In the genomic region with DNA sequence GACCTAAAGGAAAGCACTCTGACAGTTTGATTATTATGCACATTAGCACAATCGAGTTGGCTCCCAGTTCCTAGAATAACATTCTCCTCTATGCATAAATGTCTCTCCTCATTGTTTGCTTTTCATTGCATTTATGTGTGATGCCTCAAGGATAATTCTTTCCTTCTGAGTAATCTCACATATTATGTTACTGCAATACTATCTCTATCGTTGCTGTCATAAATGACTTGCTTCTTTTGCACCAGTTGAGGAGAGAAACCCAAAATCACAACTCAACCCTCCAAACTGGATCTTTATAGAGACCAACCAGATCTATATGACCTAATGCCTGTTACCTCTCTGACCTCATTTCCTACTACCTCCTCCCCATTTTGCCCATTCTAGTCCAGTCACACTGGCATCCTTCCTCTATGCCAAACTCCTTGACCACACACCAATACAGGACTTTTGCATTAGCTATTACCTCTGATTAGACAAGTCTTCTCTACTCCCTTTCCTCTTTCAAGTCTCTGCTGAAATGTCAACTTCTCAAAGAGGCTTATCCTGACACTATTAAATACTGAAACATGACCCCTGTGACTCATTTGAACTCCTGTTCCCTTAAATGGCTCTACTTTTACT, we compare ENCODE assay signal across 15 cellular contexts.
DNase-seq lines count a peak whose midpoint lies in the region; ATAC-seq and TF ChIP-seq lines count a peak whose summit lies in the region.
"Had no signal": no experiment of that assay in that cellular context is flagged by ENCODE, and none has a peak within 500 bp of the region (broad histone marks: within the 10 kb centered on the region; RNA-seq: fewer than 3 reads in every experiment).

No MANE protein-coding gene starts in this region.

- no peak for ATAC-seq in PC-3
- no peak for ATAC-seq in activated T-cell treated with anti-CD3 and anti-CD28 coated beads, Interleukin-2, amount 50 U/mL, for 72 hours (replicated peaks in 1 of 2)
- ATAC-seq: activated CD8-positive, alpha-beta memory T cell treated with anti-CD3 and anti-CD28 coated beads, Interleukin-2, amount 10 ng/mL, durations not matched to agents 7 days and 5 days; GM23338; left lung had no signal

- H3K4me3 ChIP-seq in GM23248 (peak overlapping the region; percentile 33), PC-3 (ENCODE audit: low read length) (no peak overlapping the region), fibroblast of lung (replicated peaks in 1 of 4; ENCODE audit: control extremely low read depth in 1 of 4, insufficient read depth in 1 of 4, low read depth in 3 of 4, low read length in 4 of 4) (no peak overlapping the region), skeletal muscle satellite cell (ENCODE audit: low read length) (peak overlapping the region; percentile 46)
- H3K4me3 ChIP-seq: GM23338, left lung, tibial nerve had no signal

- no TSS peak for BruUV-seq in PC-3 (replicated peaks; lab: Mats Ljungman, UMichigan)

- H3K9ac ChIP-seq in GM23248: no peak overlapping the region
- H3K9ac ChIP-seq in PC-3 (ENCODE audit: low read length): no peak overlapping the region
- no peak overlapping the region for H3K9ac ChIP-seq in fibroblast of lung (ENCODE audit: insufficient read depth, low read length)
- H3K9ac ChIP-seq in skeletal muscle satellite cell (ENCODE audit: low read depth, low read length): no peak overlapping the region

- intact Hi-C loops in PC-3 (cut with micrococcal nuclease): no loop called here

- H3K9me3 ChIP-seq in GM23248 (ENCODE audit: low read depth) (no peaks in the 10 kb centered on the region), PC-3 (ENCODE audit: low read length) (peaks cover 9% of the 10 kb centered on the region), fibroblast of lung (ENCODE audit: control insufficient read depth, insufficient read depth, low read depth, low read length) (no peaks in the 10 kb centered on the region), skeletal muscle satellite cell (replicated peaks; ENCODE audit: low read length) (no peaks in the 10 kb centered on the region)
- H3K9me3 ChIP-seq: left lung, tibial nerve had no signal

- H3K9me2 ChIP-seq in GM23248 (ENCODE audit: insufficient read depth): no peaks in the 10 kb centered on the region
- no peaks in the 10 kb centered on the region for H3K9me2 ChIP-seq in PC-3 (replicated peaks; ENCODE audit: low read length)

- TF ChIP-seq CTCF in PC-3 (conservative IDR thresholded peaks at IDR 0.05; ENCODE audit: low read depth, low read length): no peak
- no peak for TF ChIP-seq CTCF in fibroblast of lung (conservative IDR thresholded peaks at IDR 0.05 in 1 of 2, IDR thresholded peaks at IDR 0.05 in 1 of 2; ENCODE audit: low read depth in 1 of 2, low read length in 2 of 2)

- no peaks in the 10 kb centered on the region for H3K36me3 ChIP-seq in GM23248 (ENCODE audit: low read depth)
- no peaks in the 10 kb centered on the region for H3K36me3 ChIP-seq in PC-3 (ENCODE audit: low read depth, low read length)
- H3K36me3 ChIP-seq in fibroblast of lung (ENCODE audit: control insufficient read depth, insufficient read depth, low read length): no peaks in the 10 kb centered on the region
- no peaks in the 10 kb centered on the region for H3K36me3 ChIP-seq in skeletal muscle satellite cell (ENCODE audit: insufficient read depth, low read length)
- H3K36me3 ChIP-seq: left lung, tibial nerve had no signal

- H3K4me1 Mint-ChIP-seq in activated T-cell treated with anti-CD3 and anti-CD28 coated beads, Interleukin-2, amount 50 U/mL, for 72 hours (ENCODE audit: low read depth): no peaks in the 10 kb centered on the region
- H3K4me1 Mint-ChIP-seq: activated CD8-positive, alpha-beta memory T cell treated with anti-CD3 and anti-CD28 coated beads, Interleukin-2, amount 10 ng/mL, durations not matched to agents 7 days and 5 days; activated naive CD8-positive, alpha-beta T cell treated with anti-CD3 and anti-CD28 coated beads, Interleukin-2, amount 10 ng/mL, durations not matched to agents 7 days and 5 days had no signal

- 1 to 8% methylated on average over 2 of the region's 2 CpGs for WGBS in GM23248 (ENCODE audit: low coverage in 1 of 2, low lambda C conversion rate in 2 of 2, missing lambda C conversion rate in 2 of 2), 2 experiments

- CTCF ChIA-PET in PC-3 (lab: Charles Lee): no interaction called here

- no peaks in the 10 kb centered on the region for H3K79me2 ChIP-seq in GM23248 (ENCODE audit: insufficient read depth)
- H3K79me2 ChIP-seq in PC-3 (ENCODE audit: low read length): no peaks in the 10 kb centered on the region
- no peaks in the 10 kb centered on the region for H3K79me2 ChIP-seq in fibroblast of lung (ENCODE audit: control insufficient read depth, insufficient read depth, low read length)

- H3K4me2 ChIP-seq in GM23248 (ENCODE audit: unreplicated experiment) (peak overlapping the region; percentile 69), PC-3 (ENCODE audit: low read length) (peak overlapping the region; percentile 20; the same call in 1 of the 2 replicates), fibroblast of lung (ENCODE audit: extremely low read depth, insufficient read depth, low read length) (peak overlapping the region; percentile 58), skeletal muscle satellite cell (ENCODE audit: low read length) (peak overlapping the region; percentile 59)
- H3K4me2 ChIP-seq: GM23338 had no signal

- H3K27me3 ChIP-seq in GM23248 (replicated peaks; ENCODE audit: insufficient read depth) (no peaks in the 10 kb centered on the region), PC-3 (ENCODE audit: low read length) (no peaks in the 10 kb centered on the region), fibroblast of lung (ENCODE audit: control insufficient read depth, insufficient read depth, low read length) (no peaks in the 10 kb centered on the region), skeletal muscle satellite cell (ENCODE audit: control insufficient read depth, insufficient read depth, low read length) (no peaks in the 10 kb centered on the region)
- H3K27me3 ChIP-seq: left lung, tibial nerve had no signal

- H3K9me3 Mint-ChIP-seq in activated T-cell treated with anti-CD3 and anti-CD28 coated beads, Interleukin-2, amount 50 U/mL, for 72 hours: peaks cover 0 to 10% of the 10 kb centered on the region in 2 donors
- H3K9me3 Mint-ChIP-seq: GM23338 had no signal

- no peak overlapping the region for H3K27ac Mint-ChIP-seq in activated T-cell treated with anti-CD3 and anti-CD28 coated beads, Interleukin-2, amount 50 U/mL, for 72 hours
- H3K27ac Mint-ChIP-seq: activated CD8-positive, alpha-beta memory T cell treated with anti-CD3 and anti-CD28 coated beads, Interleukin-2, amount 10 ng/mL, durations not matched to agents 7 days and 5 days; activated naive CD8-positive, alpha-beta T cell treated with anti-CD3 and anti-CD28 coated beads, Interleukin-2, amount 10 ng/mL, durations not matched to agents 7 days and 5 days; GM23338 had no signal

- H2AFZ ChIP-seq in GM23248: no peak overlapping the region
- H2AFZ ChIP-seq in PC-3 (ENCODE audit: low read length): no peak overlapping the region
- H2AFZ ChIP-seq in fibroblast of lung (ENCODE audit: low read length): no peak overlapping the region
- H2AFZ ChIP-seq: GM23338 had no signal

- in situ Hi-C loops in GM23248 (cut with MboI): no loop called here

- H3K36me3 Mint-ChIP-seq in activated T-cell treated with anti-CD3 and anti-CD28 coated beads, Interleukin-2, amount 50 U/mL, for 72 hours (ENCODE audit: insufficient read depth in 2 of 2): no peaks in the 10 kb centered on the region
- H3K36me3 Mint-ChIP-seq: activated CD8-positive, alpha-beta memory T cell treated with anti-CD3 and anti-CD28 coated beads, Interleukin-2, amount 10 ng/mL, durations not matched to agents 7 days and 5 days; activated naive CD8-positive, alpha-beta T cell treated with anti-CD3 and anti-CD28 coated beads, Interleukin-2, amount 10 ng/mL, durations not matched to agents 7 days and 5 days had no signal

- DNase-seq in GM23248 (peak; percentile 85), PC-3 (peak; percentile 63), fibroblast of lung (ENCODE audit: low read depth in 2 of 2) (peak; percentile 70 to 90), NCI-H2081 (lab: John Stamatoyannopoulos, UW) (no peak), NCI-H1105 (lab: John Stamatoyannopoulos, UW) (no peak)
- DNase-seq in activated T-cell treated with anti-CD3 and anti-CD28 coated beads, Interleukin-2, amount 50 U/mL, for 72 hours: no peak
- DNase-seq: activated CD8-positive, alpha-beta memory T cell treated with anti-CD3 and anti-CD28 coated beads, Interleukin-2, amount 10 ng/mL, durations not matched to agents 7 days and 5 days; activated naive CD8-positive, alpha-beta T cell treated with anti-CD3 and anti-CD28 coated beads, Interleukin-2, amount 10 ng/mL, durations not matched to agents 7 days and 5 days; DMS79; left lung; NCI-H526 treated with DMSO at 0.1 percent for 48 hours; SHP77 had no signal

- POLR2A ChIA-PET in PC-3 (lab: Charles Lee; ENCODE audit: unreplicated experiment): no interaction called here

- H4K20me1 ChIP-seq in GM23248 (ENCODE audit: insufficient read depth): no peaks in the 10 kb centered on the region
- H4K20me1 ChIP-seq in PC-3 (ENCODE audit: low read length): no peaks in the 10 kb centered on the region
- H4K20me1 ChIP-seq in fibroblast of lung (ENCODE audit: control insufficient read depth, extremely low read depth, insufficient read depth, low read length): no peaks in the 10 kb centered on the region

- H3K4me3 Mint-ChIP-seq in activated T-cell treated with anti-CD3 and anti-CD28 coated beads, Interleukin-2, amount 50 U/mL, for 72 hours: no peak overlapping the region
- H3K4me3 Mint-ChIP-seq: activated CD8-positive, alpha-beta memory T cell treated with anti-CD3 and anti-CD28 coated beads, Interleukin-2, amount 10 ng/mL, durations not matched to agents 7 days and 5 days; activated naive CD8-positive, alpha-beta T cell treated with anti-CD3 and anti-CD28 coated beads, Interleukin-2, amount 10 ng/mL, durations not matched to agents 7 days and 5 days; GM23338 had no signal

- peak overlapping the region; percentile 72 for H3K27ac ChIP-seq in GM23248
- no peak overlapping the region for H3K27ac ChIP-seq in PC-3 (ENCODE audit: low read length)
- peak overlapping the region; percentile 31 for H3K27ac ChIP-seq in fibroblast of lung (ENCODE audit: insufficient read depth, low read length)
- H3K27ac ChIP-seq: left lung, tibial nerve had no signal

- peaks cover 33% of the 10 kb centered on the region for H3F3A ChIP-seq in GM23248 (ENCODE audit: insufficient read depth)
- H3F3A ChIP-seq in PC-3 (ENCODE audit: low read length, unreplicated experiment): no peaks in the 10 kb centered on the region

- peaks cover 37% of the 10 kb centered on the region for H3K4me1 ChIP-seq in GM23248 (ENCODE audit: insufficient read depth)
- no peaks in the 10 kb centered on the region for H3K4me1 ChIP-seq in PC-3 (ENCODE audit: insufficient read depth, low read length)
- peaks cover 2% of the 10 kb centered on the region for H3K4me1 ChIP-seq in fibroblast of lung (ENCODE audit: control insufficient read depth, extremely low read depth, insufficient read depth, low read length)
- peaks cover 23% of the 10 kb centered on the region for H3K4me1 ChIP-seq in skeletal muscle satellite cell (ENCODE audit: control insufficient read depth, insufficient read depth, low read length)
- H3K4me1 ChIP-seq: left lung, tibial nerve had no signal

- no peaks in the 10 kb centered on the region for H3K27me3 Mint-ChIP-seq in activated T-cell treated with anti-CD3 and anti-CD28 coated beads, Interleukin-2, amount 50 U/mL, for 72 hours (ENCODE audit: low read depth)
- H3K27me3 Mint-ChIP-seq: activated CD8-positive, alpha-beta memory T cell treated with anti-CD3 and anti-CD28 coated beads, Interleukin-2, amount 10 ng/mL, durations not matched to agents 7 days and 5 days; activated naive CD8-positive, alpha-beta T cell treated with anti-CD3 and anti-CD28 coated beads, Interleukin-2, amount 10 ng/mL, durations not matched to agents 7 days and 5 days had no signal

Comparison
In these comparisons a context has a peak if more than half of its experiments do, and no peak if none do; other contexts are left out.
1. DNase-seq: peak in GM23248 (single experiment), PC-3 (single experiment) and fibroblast of lung (2 of 2); none in NCI-H2081 (0 of 2), NCI-H1105 (single experiment) and activated T-cell treated with anti-CD3 and anti-CD28 coated beads, Interleukin-2, amount 50 U/mL, for 72 hours (0 of 2).
2. H3K4me3 ChIP-seq: peak in GM23248 (single experiment) and skeletal muscle satellite cell (single experiment); none in PC-3 (single experiment) and fibroblast of lung (0 of 4).
3. Peak in every context shown above with its lines, with median percentiles within 50 percentile points of each other: H3K4me2 ChIP-seq.